ENCODE assay signal across 1 cellular context in the genomic region with DNA sequence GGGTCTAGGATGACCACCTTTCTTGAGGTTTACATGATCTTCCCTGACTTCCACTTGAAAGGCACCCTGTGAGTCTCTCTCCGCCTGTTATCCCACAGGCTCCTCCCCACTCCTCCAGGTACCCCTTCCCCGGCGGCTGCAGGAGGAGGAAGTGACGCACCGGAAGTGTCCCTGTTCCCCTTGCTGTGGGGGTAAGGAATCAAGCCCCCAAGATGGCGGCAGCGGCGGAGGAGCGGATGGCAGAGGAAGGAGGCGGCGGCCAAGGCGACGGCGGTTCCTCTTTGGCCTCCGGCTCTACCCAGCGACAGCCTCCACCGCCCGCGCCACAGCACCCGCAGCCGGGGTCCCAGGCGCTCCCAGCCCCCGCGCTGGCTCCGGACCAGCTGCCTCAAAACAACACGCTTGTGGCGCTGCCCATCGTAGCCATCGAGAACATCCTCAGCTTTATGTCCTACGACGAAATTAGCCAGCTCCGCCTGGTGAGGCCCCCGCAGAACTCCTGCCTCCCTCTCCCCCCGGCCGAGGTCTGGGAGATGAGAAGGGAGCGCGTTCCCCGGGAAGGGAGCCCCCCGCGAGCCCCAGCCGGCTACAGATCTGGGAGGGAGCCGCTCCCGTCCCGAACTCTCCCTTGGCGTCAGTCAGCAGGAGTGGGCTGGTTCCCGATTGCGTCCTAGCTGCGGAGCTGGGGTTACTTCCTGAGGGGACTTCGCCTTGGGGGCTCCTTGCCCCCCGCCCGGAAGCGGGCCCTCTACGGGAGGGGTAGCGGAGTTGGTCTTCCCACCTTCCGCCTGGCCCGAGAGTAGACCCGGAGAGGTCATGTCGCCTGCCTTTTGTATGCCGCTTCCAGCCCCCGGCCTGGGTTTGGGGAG.
A peak's percentile ranks its signal among the peaks of the same experiment; 100 is the strongest.
TF ChIP-seq lines count a peak whose summit lies in the region.

A gene with protein sequence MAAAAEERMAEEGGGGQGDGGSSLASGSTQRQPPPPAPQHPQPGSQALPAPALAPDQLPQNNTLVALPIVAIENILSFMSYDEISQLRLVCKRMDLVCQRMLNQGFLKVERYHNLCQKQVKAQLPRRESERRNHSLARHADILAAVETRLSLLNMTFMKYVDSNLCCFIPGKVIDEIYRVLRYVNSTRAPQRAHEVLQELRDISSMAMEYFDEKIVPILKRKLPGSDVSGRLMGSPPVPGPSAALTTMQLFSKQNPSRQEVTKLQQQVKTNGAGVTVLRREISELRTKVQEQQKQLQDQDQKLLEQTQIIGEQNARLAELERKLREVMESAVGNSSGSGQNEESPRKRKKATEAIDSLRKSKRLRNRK (plus strand): TSS at position 194 of the 869 bp plus-strand sequence. CDS start 19 bp downstream, at position 213.

TF ChIP-seq in HepG2, 621 proteins besides CTCF, POLR2A, EP300 and RAD21 (continued from another document):
- TF ChIP-seq, protein P1, sequence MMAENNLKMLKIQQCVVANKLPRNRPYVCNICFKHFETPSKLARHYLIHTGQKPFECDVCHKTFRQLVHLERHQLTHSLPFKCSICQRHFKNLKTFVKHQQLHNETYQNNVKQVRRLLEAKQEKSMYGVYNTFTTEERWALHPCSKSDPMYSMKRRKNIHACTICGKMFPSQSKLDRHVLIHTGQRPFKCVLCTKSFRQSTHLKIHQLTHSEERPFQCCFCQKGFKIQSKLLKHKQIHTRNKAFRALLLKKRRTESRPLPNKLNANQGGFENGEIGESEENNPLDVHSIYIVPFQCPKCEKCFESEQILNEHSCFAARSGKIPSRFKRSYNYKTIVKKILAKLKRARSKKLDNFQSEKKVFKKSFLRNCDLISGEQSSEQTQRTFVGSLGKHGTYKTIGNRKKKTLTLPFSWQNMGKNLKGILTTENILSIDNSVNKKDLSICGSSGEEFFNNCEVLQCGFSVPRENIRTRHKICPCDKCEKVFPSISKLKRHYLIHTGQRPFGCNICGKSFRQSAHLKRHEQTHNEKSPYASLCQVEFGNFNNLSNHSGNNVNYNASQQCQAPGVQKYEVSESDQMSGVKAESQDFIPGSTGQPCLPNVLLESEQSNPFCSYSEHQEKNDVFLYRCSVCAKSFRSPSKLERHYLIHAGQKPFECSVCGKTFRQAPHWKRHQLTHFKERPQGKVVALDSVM (CRISPR knock-in tag; IDR thresholded peaks at IDR 0.05): no peak; the same call in 1 of the 2 replicates
- TF ChIP-seq NRL (CRISPR knock-in tag; IDR thresholded peaks at IDR 0.05; ENCODE audit: borderline replicate concordance): peak; percentile 87; the same call in 1 of the 2 replicates
